In the genomic region with DNA sequence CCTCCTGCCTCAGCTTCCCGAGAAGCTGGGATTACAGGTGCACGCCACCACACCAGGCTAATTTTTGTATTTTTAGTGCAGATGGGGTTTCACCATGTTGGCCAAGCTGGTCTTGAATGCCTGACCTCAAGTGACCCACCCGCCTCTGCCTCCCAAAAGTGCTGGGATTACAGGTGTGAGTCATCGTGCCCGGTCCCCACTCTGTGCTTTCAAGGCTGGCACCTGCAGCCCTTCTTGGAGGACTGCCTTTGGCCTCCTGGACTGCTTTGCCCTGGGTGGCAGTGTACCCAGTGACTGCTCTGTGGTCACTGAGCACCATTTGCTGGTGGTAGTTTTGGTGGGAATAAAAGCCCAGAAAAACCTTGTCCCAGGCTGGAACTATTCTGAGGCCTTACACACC, we compare ENCODE assay signal across 31 cellular contexts. TPM values are rescaled to one million over a fixed set of nuclear protein-coding genes. Genes with fewer than 3 reads are reported as not detected.
"Had no signal": no experiment of that assay in that cellular context is flagged by ENCODE, and none has a peak within 500 bp of the region (broad histone marks: within the 10 kb centered on the region; RNA-seq: fewer than 3 reads in every experiment).

No MANE protein-coding gene starts in this region.

- H3K27me3 Mint-ChIP-seq: progenitor cell of endocrine pancreas; stimulated activated memory B cell treated with anti-CD40 and anti-IgM and Interleukin-4, amounts not matched to agents 10 μg/mL and 1 μg/mL and 100 μg/mL, for 72 hours; stimulated activated naive CD8-positive, alpha-beta T cell treated with anti-CD3 and anti-CD28 coated beads, Interleukin-15, amount 100 ng/mL, for 72 hours had no signal

- H2AFZ ChIP-seq: neural progenitor cell, parathyroid adenoma had no signal

- H3K27ac ChIP-seq: neural progenitor cell, ovary, parathyroid adenoma, psoas muscle, skin epidermis, spleen, thoracic aorta, thyroid gland, tibial nerve, upper lobe of left lung, vagina had no signal

- H3K4me2 ChIP-seq: neural progenitor cell, smooth muscle cell had no signal

- H3K4me1 ChIP-seq: neural progenitor cell, parathyroid adenoma, psoas muscle had no signal

- H3K9me3 Mint-ChIP-seq: natural killer cell; nephron; neural progenitor cell; stimulated activated memory B cell treated with anti-CD40 and anti-IgM and Interleukin-4, amounts not matched to agents 10 μg/mL and 1 μg/mL and 100 μg/mL, for 72 hours; stimulated activated naive CD8-positive, alpha-beta T cell treated with anti-CD3 and anti-CD28 coated beads, Interleukin-15, amount 100 ng/mL, for 72 hours had no signal

- FAIRE-seq: urothelium cell line had no signal

- H3K4me3 ChIP-seq: neural progenitor cell, ovary, psoas muscle, skin epidermis, smooth muscle cell, spleen, thoracic aorta, thyroid gland, tibial nerve, upper lobe of left lung, vagina had no signal

- ATAC-seq: natural killer cell; right cardiac atrium; sciatic nerve; stimulated activated memory B cell treated with anti-CD40 and anti-IgM and Interleukin-4, amounts not matched to agents 10 μg/mL and 1 μg/mL and 100 μg/mL, for 72 hours; stimulated activated naive CD8-positive, alpha-beta T cell treated with anti-CD3 and anti-CD28 coated beads, Interleukin-15, amount 100 ng/mL, for 72 hours; stimulated activated naive CD8-positive, alpha-beta T cell treated with anti-CD3 and anti-CD28 coated beads, Interleukin-15, Interleukin-2, amounts not matched to agents 100 U/mL and 50 U/mL, for 24 hours had no signal

- H3K27me3 ChIP-seq: neural progenitor cell, ovary, spleen, thyroid gland, tibial nerve, upper lobe of left lung, vagina had no signal

- DNase-seq: natural killer cell; occipital lobe; ovary; psoas muscle; spleen; stimulated activated CD4-positive, alpha-beta T cell treated with anti-CD3 and anti-CD28 coated beads, Interleukin-12 subunit alpha, Interleukin-12 subunit beta, amount 100 ng/mL, for 4 hours; stimulated activated CD4-positive, alpha-beta T cell treated with anti-CD3 and anti-CD28 coated beads, Interleukin-1b, Interleukin-23, amount 100 ng/mL, for 48 hours; stimulated activated CD4-positive, alpha-beta T cell treated with anti-CD3 and anti-CD28 coated beads, Interleukin-4, amount 100 ng/mL, for 1 hour; stimulated activated CD4-positive, alpha-beta T cell treated with anti-CD3 and anti-CD28 coated beads, Interleukin-4, amount 100 ng/mL, for 4 hours; stimulated activated CD8-positive, alpha-beta memory T cell treated with anti-CD3 and anti-CD28 coated beads, Interleukin-4, amount 100 ng/mL, for 48 hours; stimulated activated naive CD4-positive, alpha-beta T cell; stimulated activated naive CD8-positive, alpha-beta T cell treated with anti-CD3 and anti-CD28 coated beads, Interleukin-15, amount 100 ng/mL, for 72 hours; stimulated activated naive CD8-positive, alpha-beta T cell treated with anti-CD3 and anti-CD28 coated beads, Interleukin-15, Interleukin-2, amounts not matched to agents 100 U/mL and 50 U/mL, for 24 hours; substantia nigra; thyroid gland; trophoblast cell; upper lobe of left lung had no signal

- H3K9ac ChIP-seq: neural progenitor cell, parathyroid adenoma had no signal

- H3K36me3 ChIP-seq: neural progenitor cell, ovary had no signal

- H3K27ac Mint-ChIP-seq: natural killer cell; nephron; progenitor cell of endocrine pancreas; stimulated activated memory B cell treated with anti-CD40 and anti-IgM and Interleukin-4, amounts not matched to agents 10 μg/mL and 1 μg/mL and 100 μg/mL, for 72 hours; stimulated activated naive CD8-positive, alpha-beta T cell treated with anti-CD3 and anti-CD28 coated beads, Interleukin-15, amount 100 ng/mL, for 72 hours had no signal

- H3K4me1 Mint-ChIP-seq: natural killer cell, nephron, neural progenitor cell had no signal

- H3K4me3 Mint-ChIP-seq: natural killer cell; nephron; neural progenitor cell; stimulated activated memory B cell treated with anti-CD40 and anti-IgM and Interleukin-4, amounts not matched to agents 10 μg/mL and 1 μg/mL and 100 μg/mL, for 72 hours; stimulated activated naive CD8-positive, alpha-beta T cell treated with anti-CD3 and anti-CD28 coated beads, Interleukin-15, amount 100 ng/mL, for 72 hours had no signal

- H3K9me3 ChIP-seq: ovary, psoas muscle, spleen, thoracic aorta, thyroid gland, tibial nerve, upper lobe of left lung, vagina had no signal

- H3K79me2 ChIP-seq: parathyroid adenoma had no signal

RNA-seq across cellular contexts. Expression of a gene that starts 20.8 kb away (rescaled TPM):
- total RNA-seq: smooth muscle cell had no signal
- polyA plus RNA-seq: neural cell, smooth muscle cell had no signal
